28 cellular contexts compared by ENCODE assay signal in genomic region chr1:29651684-29652665, GRCh38.
DNase-seq lines count a peak whose midpoint lies in the region; ATAC-seq and TF ChIP-seq lines count a peak whose summit lies in the region.
"Had no signal": no experiment of that assay in that cellular context is flagged by ENCODE, and none has a peak within 500 bp of the region (broad histone marks: within the 10 kb centered on the region; RNA-seq: fewer than 3 reads in every experiment).

No MANE protein-coding gene starts in this region.

- H3K9ac ChIP-seq in endodermal cell (ENCODE audit: extremely low read depth, low read length, poor library complexity, severe bottlenecking) = no peak overlapping the region

- H3K27me3 Mint-ChIP-seq in endodermal cell (ENCODE audit: insufficient read depth) = peaks cover 41% of the 10 kb centered on the region
- H3K27me3 Mint-ChIP-seq in osteocyte (ENCODE audit: unreplicated experiment) = no peaks in the 10 kb centered on the region

- intact Hi-C loops in Right ventricle myocardium inferior (cut with DNase I) (no loop called here), heart left ventricle (cut with DNase I) (no loop called here)

- no peaks in the 10 kb centered on the region for H3K27me3 ChIP-seq in right atrium auricular region
- no peaks in the 10 kb centered on the region for H3K27me3 ChIP-seq in endodermal cell (ENCODE audit: control insufficient read depth, insufficient read depth, low read length, poor library complexity, severe bottlenecking)
- peaks cover 0 to 25% (median 0%) of the 10 kb centered on the region in 9 donors for H3K27me3 ChIP-seq in heart left ventricle

- TF ChIP-seq CTCF in right atrium auricular region (IDR thresholded peaks at IDR 0.05) (no peak), endodermal cell (conservative IDR thresholded peaks at IDR 0.05) (no peak), osteocyte (IDR thresholded peaks at IDR 0.05) (no peak), heart left ventricle (IDR thresholded peaks at IDR 0.05) (no peak)

- H3K9me3 ChIP-seq in right atrium auricular region (no peaks in the 10 kb centered on the region), endodermal cell (ENCODE audit: control insufficient read depth, low read length) (no peaks in the 10 kb centered on the region), heart left ventricle (no peaks in the 10 kb centered on the region)

- H3K9me3 Mint-ChIP-seq in endodermal cell = peaks cover 2% of the 10 kb centered on the region
- no peaks in the 10 kb centered on the region for H3K9me3 Mint-ChIP-seq in osteocyte (ENCODE audit: unreplicated experiment)
- H3K9me3 Mint-ChIP-seq: activated naive CD8-positive, alpha-beta T cell treated with anti-CD3 and anti-CD28 coated beads, Interleukin-2, amount 50 U/mL, for 24 hours; CD4-positive, alpha-beta T cell; T-helper 2 cell treated with Interferon-gamma antibody and Interleukin-4, amounts not matched to agents 5 μg/mL and 100 μg/mL, for 36 hours had no signal

- H3K4me3 ChIP-seq in right atrium auricular region (no peak overlapping the region), endodermal cell (ENCODE audit: low read length) (no peak overlapping the region), heart left ventricle (no peak overlapping the region)
- H3K4me3 ChIP-seq: K562, PC-9 had no signal

- H3K36me3 Mint-ChIP-seq in endodermal cell (ENCODE audit: low read depth) = no peaks in the 10 kb centered on the region
- H3K36me3 Mint-ChIP-seq in osteocyte (ENCODE audit: unreplicated experiment) = no peaks in the 10 kb centered on the region
- H3K36me3 Mint-ChIP-seq: mesothelial cell of epicardium had no signal

- no peaks in the 10 kb centered on the region for H3K4me1 ChIP-seq in right atrium auricular region
- no peaks in the 10 kb centered on the region for H3K4me1 ChIP-seq in endodermal cell (ENCODE audit: control insufficient read depth, insufficient read depth, low read length)
- H3K4me1 ChIP-seq in heart left ventricle = no peaks in the 10 kb centered on the region
- H3K4me1 ChIP-seq: foreskin keratinocyte had no signal

- no peak overlapping the region for H3K27ac Mint-ChIP-seq in endodermal cell
- no peak overlapping the region for H3K27ac Mint-ChIP-seq in osteocyte (ENCODE audit: unreplicated experiment)
- H3K27ac Mint-ChIP-seq: activated naive CD8-positive, alpha-beta T cell treated with anti-CD3 and anti-CD28 coated beads, Interleukin-2, amount 50 U/mL, for 24 hours; CD4-positive, alpha-beta T cell; mesothelial cell of epicardium; T-helper 2 cell treated with Interferon-gamma antibody and Interleukin-4, amounts not matched to agents 5 μg/mL and 100 μg/mL, for 36 hours had no signal

- no peak for TF ChIP-seq POLR2A in heart left ventricle (IDR thresholded peaks at IDR 0.05)

- H3K36me3 ChIP-seq in right atrium auricular region (no peaks in the 10 kb centered on the region), endodermal cell (ENCODE audit: control insufficient read depth, insufficient read depth, low read length) (no peaks in the 10 kb centered on the region), heart left ventricle (no peaks in the 10 kb centered on the region)

- no peaks in the 10 kb centered on the region for H3K4me1 Mint-ChIP-seq in endodermal cell
- H3K4me1 Mint-ChIP-seq in osteocyte (ENCODE audit: unreplicated experiment) = no peaks in the 10 kb centered on the region
- H3K4me1 Mint-ChIP-seq: activated naive CD8-positive, alpha-beta T cell treated with anti-CD3 and anti-CD28 coated beads, Interleukin-2, amount 50 U/mL, for 24 hours; mesothelial cell of epicardium had no signal

- DNase-seq in right atrium auricular region (ENCODE audit: low spot score) (peak; percentile 36), Right ventricle myocardium inferior (ENCODE audit: missing footprints) (no peak), endodermal cell (peak; percentile 16), osteocyte (ENCODE audit: extremely low spot score, unreplicated experiment) (peak; percentile 65), NCI-H2081 (lab: John Stamatoyannopoulos, UW) (no peak), NCI-H1105 (lab: John Stamatoyannopoulos, UW) (no peak), heart left ventricle (no peak), Kasumi-1 (lab: John Stamatoyannopoulos, UW) (no peak)
- DNase-seq: activated CD4-positive, alpha-beta T cell treated with anti-CD3 and anti-CD28 coated beads for 1 hour; activated naive CD8-positive, alpha-beta T cell treated with anti-CD3 and anti-CD28 coated beads, Interleukin-2, amount 50 U/mL, for 24 hours; AML-193; caudate nucleus; CD4-positive, alpha-beta T cell; foreskin keratinocyte; GOT3; kidney; NCI-H1105 treated with DMSO at 0.1 percent for 48 hours; NCI-H1930; NCI-H2227 treated with DMSO at 0.1 percent for 48 hours; NCI-H526; PC-9; SHP77 treated with DMSO at 0.1 percent for 48 hours; small intestine; stimulated activated naive CD4-positive, alpha-beta T cell treated with Interleukin-2 at 50 U/mL for 16 hours had no signal

- H3K27ac ChIP-seq in right atrium auricular region (no peak overlapping the region), endodermal cell (ENCODE audit: low read depth, low read length) (no peak overlapping the region), heart left ventricle (no peak overlapping the region)
- H3K27ac ChIP-seq: foreskin keratinocyte, PC-9 had no signal

- H3K4me3 Mint-ChIP-seq in endodermal cell (no peak overlapping the region), osteocyte (ENCODE audit: unreplicated experiment) (no peak overlapping the region)
- H3K4me3 Mint-ChIP-seq: activated naive CD8-positive, alpha-beta T cell treated with anti-CD3 and anti-CD28 coated beads, Interleukin-2, amount 50 U/mL, for 24 hours; CD4-positive, alpha-beta T cell; mesothelial cell of epicardium; T-helper 2 cell treated with Interferon-gamma antibody and Interleukin-4, amounts not matched to agents 5 μg/mL and 100 μg/mL, for 36 hours had no signal

- WGBS in endodermal cell (ENCODE audit: insufficient coverage in 1 of 2, insufficient read length in 1 of 2), 2 experiments = 87 to 89% methylated on average over 15 to 17 of the region's 17 CpGs
- WGBS in heart left ventricle, 4 donors = 54 to 65% (median 61%) methylated on average over 17 of the region's 17 CpGs

- no peak for ATAC-seq in Right ventricle myocardium inferior
- ATAC-seq in heart left ventricle = no peak
- ATAC-seq: activated naive CD8-positive, alpha-beta T cell treated with anti-CD3 and anti-CD28 coated beads, Interleukin-2, amount 50 U/mL, for 24 hours; esophagus mucosa; foreskin keratinocyte; K562 had no signal

Comparison
In these comparisons a context has a peak if more than half of its experiments do, and no peak if none do; other contexts are left out.
1. DNase-seq: peak in right atrium auricular region (single experiment), endodermal cell (single experiment) and osteocyte (single experiment); none in Right ventricle myocardium inferior (single experiment), NCI-H2081 (0 of 2), NCI-H1105 (single experiment), heart left ventricle (0 of 5) and Kasumi-1 (0 of 2).